Comparison of ENCODE assay signal across 28 cellular contexts in genomic region chr16:64586756-64587155, GRCh38.
DNase-seq lines count a peak whose midpoint lies in the region; ATAC-seq, FAIRE-seq and TF ChIP-seq lines count a peak whose summit lies in the region.
"Had no signal": no experiment of that assay in that cellular context is flagged by ENCODE, and none has a peak within 500 bp of the region (broad histone marks: within the 10 kb centered on the region; RNA-seq: fewer than 3 reads in every experiment).

No MANE protein-coding gene starts in this region.

- H3K27ac ChIP-seq in WERI-Rb-1 = peak overlapping the region; percentile 52
- H3K27ac ChIP-seq: brain microvascular endothelial cell, coronary artery, heart right ventricle, HL-60, left lung, prostate gland had no signal

- ATAC-seq in WTC11 = no peak
- ATAC-seq: activated naive CD8-positive, alpha-beta T cell treated with anti-CD3 and anti-CD28 coated beads, Interleukin-2, amount 50 U/mL, for 24 hours; heart right ventricle; left lung had no signal

- DNase-seq in NCI-H1694 treated with DMSO at 0.1 percent for 48 hours (lab: John Stamatoyannopoulos, UW) = peak; percentile 29
- DNase-seq in NCI-H1694 (lab: John Stamatoyannopoulos, UW) = no peak
- DNase-seq in WERI-Rb-1 = peak; percentile 30
- peak; percentile 61 for DNase-seq in left kidney (ENCODE audit: low read depth, low spot score)
- peak; percentile 9 for DNase-seq in skeletal muscle cell (ENCODE audit: low read depth)
- no peak for DNase-seq in Calu3
- no peak for DNase-seq in D721Med (ENCODE audit: insufficient read length, low spot score)
- no peak for DNase-seq in WTC11 (ENCODE audit: low spot score)
- DNase-seq: 8988T; activated CD4-positive, alpha-beta memory T cell treated with anti-CD3 and anti-CD28 coated beads for 36 hours; activated CD4-positive, CD25-positive, alpha-beta regulatory T cell; activated gamma-delta T cell; activated naive CD8-positive, alpha-beta T cell treated with anti-CD3 and anti-CD28 coated beads, Interleukin-2, amount 50 U/mL, for 24 hours; AML-193; brain microvascular endothelial cell; GOT3; heart right ventricle; left lung; NCI-H1105; NCI-H510A treated with DMSO at 0.1 percent for 48 hours; nephron progenitor cell; stimulated activated CD4-positive, alpha-beta T cell treated with anti-CD3 and anti-CD28 coated beads, Interleukin-2, amount 100 ng/mL, for 48 hours; stimulated activated naive CD4-positive, alpha-beta T cell; T-helper 9 cell had no signal

- H3K36me3 Mint-ChIP-seq in Calu3 (ENCODE audit: insufficient read depth, unreplicated experiment) (no peaks in the 10 kb centered on the region), WTC11 (peaks cover 3% of the 10 kb centered on the region; the same call in 1 of the 2 replicates)
- H3K36me3 Mint-ChIP-seq: activated CD4-positive, alpha-beta memory T cell treated with anti-CD3 and anti-CD28 coated beads for 36 hours; mesothelial cell of epicardium had no signal

- POLR2A ChIA-PET in WTC11 (lab: Charles Lee) = no interaction called here

- TF ChIP-seq CTCF in WERI-Rb-1 (IDR thresholded peaks at IDR 0.05; ENCODE audit: low read depth, low read length) (no peak), Calu3 (IDR thresholded peaks at IDR 0.05; ENCODE audit: unreplicated experiment) (no peak), D721Med (IDR thresholded peaks at IDR 0.05; ENCODE audit: insufficient read depth, missing control alignments) (no peak), WTC11 (IDR thresholded peaks at IDR 0.05) (no peak)

- H3K4me1 Mint-ChIP-seq in Calu3 (ENCODE audit: low read depth, unreplicated experiment) (no peaks in the 10 kb centered on the region), WTC11 (peaks cover 13% of the 10 kb centered on the region)
- H3K4me1 Mint-ChIP-seq: activated naive CD8-positive, alpha-beta T cell treated with anti-CD3 and anti-CD28 coated beads, Interleukin-2, amount 50 U/mL, for 24 hours; mesothelial cell of epicardium had no signal

- H3K4me3 Mint-ChIP-seq in Calu3 (ENCODE audit: low read depth, unreplicated experiment) (no peak overlapping the region), WTC11 (no peak overlapping the region)
- H3K4me3 Mint-ChIP-seq: activated CD4-positive, alpha-beta memory T cell treated with anti-CD3 and anti-CD28 coated beads for 36 hours; activated naive CD8-positive, alpha-beta T cell treated with anti-CD3 and anti-CD28 coated beads, Interleukin-2, amount 50 U/mL, for 24 hours; mesothelial cell of epicardium; nephron progenitor cell had no signal

- FAIRE-seq in D721Med (lab: Jason Lieb, UNC) = no peak

- intact Hi-C loops in Calu3 (cut with micrococcal nuclease; ENCODE audit: unreplicated experiment) = no loop called here

- H3K27me3 ChIP-seq in WERI-Rb-1 (ENCODE audit: insufficient read depth, low read depth, severe bottlenecking) = no peaks in the 10 kb centered on the region
- H3K27me3 ChIP-seq: brain microvascular endothelial cell, heart right ventricle, left lung had no signal

- no peak overlapping the region for H3K4me3 ChIP-seq in WERI-Rb-1 (ENCODE audit: low read depth, low read length)
- H3K4me3 ChIP-seq in skeletal muscle cell (ENCODE audit: low read depth, low read length) = no peak overlapping the region
- H3K4me3 ChIP-seq: coronary artery, heart right ventricle, left lung, prostate gland had no signal

- peaks cover 2% of the 10 kb centered on the region for H3K9me3 ChIP-seq in WERI-Rb-1 (ENCODE audit: severe bottlenecking)
- H3K9me3 ChIP-seq: left lung, prostate gland had no signal

- H3K27me3 Mint-ChIP-seq in Calu3 (ENCODE audit: unreplicated experiment) = no peaks in the 10 kb centered on the region
- H3K27me3 Mint-ChIP-seq in WTC11 (ENCODE audit: low read depth) = no peaks in the 10 kb centered on the region
- H3K27me3 Mint-ChIP-seq: activated CD4-positive, alpha-beta memory T cell treated with anti-CD3 and anti-CD28 coated beads for 36 hours; activated naive CD8-positive, alpha-beta T cell treated with anti-CD3 and anti-CD28 coated beads, Interleukin-2, amount 50 U/mL, for 24 hours had no signal

- no peaks in the 10 kb centered on the region for H3K36me3 ChIP-seq in WERI-Rb-1
- H3K36me3 ChIP-seq: brain microvascular endothelial cell, heart right ventricle, left lung, prostate gland had no signal

- BruUV-seq in Calu3 (replicated peaks; lab: Mats Ljungman, UMichigan) = no TSS peak

- H3K9me3 Mint-ChIP-seq in Calu3 (ENCODE audit: low read depth, unreplicated experiment) (peaks cover 17% of the 10 kb centered on the region), WTC11 (peaks cover 13% of the 10 kb centered on the region)
- H3K9me3 Mint-ChIP-seq: nephron progenitor cell had no signal

- H3K27ac Mint-ChIP-seq in Calu3 (ENCODE audit: unreplicated experiment) = no peak overlapping the region
- no peak overlapping the region for H3K27ac Mint-ChIP-seq in WTC11
- H3K27ac Mint-ChIP-seq: activated CD4-positive, alpha-beta memory T cell treated with anti-CD3 and anti-CD28 coated beads for 36 hours; activated naive CD8-positive, alpha-beta T cell treated with anti-CD3 and anti-CD28 coated beads, Interleukin-2, amount 50 U/mL, for 24 hours; mesothelial cell of epicardium; nephron progenitor cell had no signal

- CTCF ChIA-PET in Calu3 (lab: Charles Lee) = no interaction called here
- CTCF ChIA-PET in WTC11 (lab: Charles Lee) = no interaction called here

TF ChIP-seq in WTC11, 78 proteins besides CTCF, POLR2A, EP300 and RAD21 (continues in another document):
- TF ChIP-seq ELF4 (CRISPR knock-in tag; IDR thresholded peaks at IDR 0.05; ENCODE audit: low read depth) = no peak
- no peak for TF ChIP-seq ZNF425 (CRISPR knock-in tag; conservative IDR thresholded peaks at IDR 0.05)
- TF ChIP-seq, protein P1, sequence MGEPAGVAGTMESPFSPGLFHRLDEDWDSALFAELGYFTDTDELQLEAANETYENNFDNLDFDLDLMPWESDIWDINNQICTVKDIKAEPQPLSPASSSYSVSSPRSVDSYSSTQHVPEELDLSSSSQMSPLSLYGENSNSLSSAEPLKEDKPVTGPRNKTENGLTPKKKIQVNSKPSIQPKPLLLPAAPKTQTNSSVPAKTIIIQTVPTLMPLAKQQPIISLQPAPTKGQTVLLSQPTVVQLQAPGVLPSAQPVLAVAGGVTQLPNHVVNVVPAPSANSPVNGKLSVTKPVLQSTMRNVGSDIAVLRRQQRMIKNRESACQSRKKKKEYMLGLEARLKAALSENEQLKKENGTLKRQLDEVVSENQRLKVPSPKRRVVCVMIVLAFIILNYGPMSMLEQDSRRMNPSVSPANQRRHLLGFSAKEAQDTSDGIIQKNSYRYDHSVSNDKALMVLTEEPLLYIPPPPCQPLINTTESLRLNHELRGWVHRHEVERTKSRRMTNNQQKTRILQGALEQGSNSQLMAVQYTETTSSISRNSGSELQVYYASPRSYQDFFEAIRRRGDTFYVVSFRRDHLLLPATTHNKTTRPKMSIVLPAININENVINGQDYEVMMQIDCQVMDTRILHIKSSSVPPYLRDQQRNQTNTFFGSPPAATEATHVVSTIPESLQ (CRISPR knock-in tag; IDR thresholded peaks at IDR 0.05) = no peak
- TF ChIP-seq RELA (CRISPR knock-in tag; IDR thresholded peaks at IDR 0.05; ENCODE audit: borderline replicate concordance) = no peak
- no peak for TF ChIP-seq NR3C1 (CRISPR knock-in tag; conservative IDR thresholded peaks at IDR 0.05; ENCODE audit: low read depth)
- TF ChIP-seq NR2C2 (CRISPR knock-in tag; IDR thresholded peaks at IDR 0.05) = no peak
- no peak for TF ChIP-seq SOX15 (CRISPR knock-in tag; IDR thresholded peaks at IDR 0.05)
- TF ChIP-seq, protein P2, sequence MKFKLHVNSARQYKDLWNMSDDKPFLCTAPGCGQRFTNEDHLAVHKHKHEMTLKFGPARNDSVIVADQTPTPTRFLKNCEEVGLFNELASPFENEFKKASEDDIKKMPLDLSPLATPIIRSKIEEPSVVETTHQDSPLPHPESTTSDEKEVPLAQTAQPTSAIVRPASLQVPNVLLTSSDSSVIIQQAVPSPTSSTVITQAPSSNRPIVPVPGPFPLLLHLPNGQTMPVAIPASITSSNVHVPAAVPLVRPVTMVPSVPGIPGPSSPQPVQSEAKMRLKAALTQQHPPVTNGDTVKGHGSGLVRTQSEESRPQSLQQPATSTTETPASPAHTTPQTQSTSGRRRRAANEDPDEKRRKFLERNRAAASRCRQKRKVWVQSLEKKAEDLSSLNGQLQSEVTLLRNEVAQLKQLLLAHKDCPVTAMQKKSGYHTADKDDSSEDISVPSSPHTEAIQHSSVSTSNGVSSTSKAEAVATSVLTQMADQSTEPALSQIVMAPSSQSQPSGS (CRISPR knock-in tag; IDR thresholded peaks at IDR 0.05; ENCODE audit: borderline replicate concordance, low read depth) = no peak
- TF ChIP-seq CREB1 (CRISPR knock-in tag; IDR thresholded peaks at IDR 0.05) = no peak

Comparison
In these comparisons a context has a peak if more than half of its experiments do, and no peak if none do; other contexts are left out.
1. DNase-seq: peak in NCI-H1694 treated with DMSO at 0.1 percent for 48 hours (single experiment), WERI-Rb-1 (single experiment), left kidney (single experiment) and skeletal muscle cell (single experiment); none in NCI-H1694 (single experiment), Calu3 (single experiment), D721Med (single experiment) and WTC11 (single experiment).